In the genomic region with DNA sequence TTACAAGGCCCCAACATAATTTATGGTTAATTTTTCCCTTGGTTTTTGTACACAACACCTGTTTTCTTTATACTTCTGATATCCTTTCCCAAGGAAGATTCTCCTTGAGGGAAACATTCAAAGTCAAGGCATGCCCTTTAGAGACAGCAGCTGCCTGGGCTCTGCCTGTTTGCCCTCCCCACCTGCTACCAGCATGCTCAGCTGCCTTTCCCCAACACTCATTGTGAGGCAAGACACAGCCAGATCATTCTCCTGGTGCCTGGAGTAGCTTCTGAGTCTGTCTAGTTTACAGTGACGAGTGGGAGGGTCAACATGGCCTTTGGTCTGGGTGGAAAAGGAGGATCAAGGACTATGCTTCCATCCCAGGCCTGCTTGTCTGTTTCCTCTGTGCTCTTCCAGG, we compare ENCODE assay signal across 23 cellular contexts.
"Had no signal": no experiment of that assay in that cellular context is flagged by ENCODE, and none has a peak within 500 bp of the region (broad histone marks: within the 10 kb centered on the region; RNA-seq: fewer than 3 reads in every experiment).

No MANE protein-coding gene starts in this region.

- H3K9ac ChIP-seq: neural progenitor cell, parathyroid adenoma had no signal

- H3K4me3 ChIP-seq: neural progenitor cell, ovary, psoas muscle, right lobe of liver, stomach, suprapubic skin, testis, tibial artery, transverse colon, upper lobe of left lung, vagina had no signal

- DNase-seq: naive thymus-derived CD4-positive, alpha-beta T cell; natural killer cell; occipital lobe; ovary; psoas muscle; right cardiac atrium; right lobe of liver; small intestine; stimulated activated CD4-positive, alpha-beta T cell treated with anti-CD3 and anti-CD28 coated beads, Interleukin-15, amount 100 ng/mL, for 24 hours; stimulated activated CD4-positive, alpha-beta T cell treated with anti-CD3 and anti-CD28 coated beads, Interleukin-2, amount 100 ng/mL, for 24 hours; stimulated activated CD4-positive, alpha-beta T cell treated with anti-CD3 and anti-CD28 coated beads, Interleukin-2, amount 100 ng/mL, for 48 hours; stimulated activated CD4-positive, alpha-beta T cell treated with anti-CD3 and anti-CD28 coated beads, Interleukin-4, amount 100 ng/mL, for 24 hours; stimulated activated naive B cell treated with anti-CD40 and anti-IgM and Interleukin-4, amounts not matched to agents 10 μg/mL and 1 μg/mL and 100 μg/mL, for 72 hours; stimulated activated naive CD4-positive, alpha-beta T cell treated with Interleukin-2 at 50 U/mL for 16 hours; stomach; testis; tibial artery; transverse colon; upper lobe of left lung had no signal

- H3K27me3 ChIP-seq: neural progenitor cell, ovary, right lobe of liver, stomach, suprapubic skin, testis, tibial artery, transverse colon, upper lobe of left lung, vagina had no signal

- H3K27ac ChIP-seq: neural progenitor cell, ovary, parathyroid adenoma, psoas muscle, right lobe of liver, stomach, suprapubic skin, testis, tibial artery, transverse colon, upper lobe of left lung, vagina had no signal

- H3K9me3 ChIP-seq: ovary, psoas muscle, right lobe of liver, suprapubic skin, testis, vagina had no signal

- H3K4me2 ChIP-seq: neural progenitor cell had no signal

- H2AFZ ChIP-seq: neural progenitor cell, parathyroid adenoma had no signal

- H3K36me3 ChIP-seq: neural progenitor cell, ovary, right lobe of liver, stomach, suprapubic skin, tibial artery, transverse colon, upper lobe of left lung, vagina had no signal

- H3K79me2 ChIP-seq: parathyroid adenoma had no signal

- H3K4me1 ChIP-seq: psoas muscle, right lobe of liver, stomach, suprapubic skin, tibial artery, transverse colon, upper lobe of left lung, vagina had no signal
